1 cellular context compared by ENCODE assay signal in genomic region chr12:119667577-119668314, GRCh38.
TF ChIP-seq lines count a peak whose summit lies in the region.

PRKAB1 (plus strand) TSS chr12:119668133; CDS start chr12:119668245, 112 bp downstream.

TF ChIP-seq in K562, 482 proteins besides CTCF, POLR2A, EP300 and RAD21 (continued from another document):
- TF ChIP-seq HOMEZ (CRISPR knock-in tag; IDR thresholded peaks at IDR 0.05) = no peak
- no peak for TF ChIP-seq RBM17 (IDR thresholded peaks at IDR 0.05; ENCODE audit: borderline replicate concordance, low read depth, low read length)
- peak; percentile 81 for TF ChIP-seq MAX (CRISPR knock-in tag; IDR thresholded peaks at IDR 0.05)
- TF ChIP-seq PTRF (tag; IDR thresholded peaks at IDR 0.05) = no peak
- TF ChIP-seq TFAP4 (CRISPR knock-in tag; IDR thresholded peaks at IDR 0.05; ENCODE audit: borderline replicate concordance) = peak; percentile 87
- TF ChIP-seq COPS2 (conservative IDR thresholded peaks at IDR 0.05) = no peak
- no peak for TF ChIP-seq PPARD (CRISPR knock-in tag; IDR thresholded peaks at IDR 0.05)
- TF ChIP-seq CEBPB (tag; IDR thresholded peaks at IDR 0.05) = peak; percentile 91
- TF ChIP-seq MBD1 (CRISPR knock-in tag; IDR thresholded peaks at IDR 0.05) = no peak
- TF ChIP-seq TFAM (CRISPR knock-in tag; conservative IDR thresholded peaks at IDR 0.05) = no peak
- TF ChIP-seq KLF16 (IDR thresholded peaks at IDR 0.05) = no peak; the same call in 1 of the 2 replicates
- peak; percentile 77; the same call in 1 of the 2 replicates for TF ChIP-seq MBD2 (IDR thresholded peaks at IDR 0.05; ENCODE audit: borderline replicate concordance, low read depth)
- TF ChIP-seq SETDB1 (IDR thresholded peaks at IDR 0.05; ENCODE audit: low read length) = no peak
- TF ChIP-seq ESRRA (IDR thresholded peaks at IDR 0.05; ENCODE audit: borderline replicate concordance, low read depth) = peak; percentile 80; the same call in 1 of the 2 replicates
- no peak for TF ChIP-seq E4F1 (CRISPR knock-in tag; IDR thresholded peaks at IDR 0.05; ENCODE audit: borderline replicate concordance)
- TF ChIP-seq NCOR1 (IDR thresholded peaks at IDR 0.05) = peak; percentile 54
- peak; percentile 66 for TF ChIP-seq PML (IDR thresholded peaks at IDR 0.05; ENCODE audit: low read length)
- TF ChIP-seq DDX20 (tag; IDR thresholded peaks at IDR 0.05; ENCODE audit: low read depth) = no peak
- TF ChIP-seq IRF1 (CRISPR knock-in tag; IDR thresholded peaks at IDR 0.05; ENCODE audit: borderline replicate concordance) = no peak
- no peak for TF ChIP-seq MXD1 (CRISPR knock-in tag; IDR thresholded peaks at IDR 0.05; ENCODE audit: borderline replicate concordance, poor library complexity, severe bottlenecking)
- peak in 1 of 2 experiments; percentile 48; a peak in 2 of 4 replicates for TF ChIP-seq FOXK2 (conservative IDR thresholded peaks at IDR 0.05 in 1 of 2, IDR thresholded peaks at IDR 0.05 in 1 of 2; ENCODE audit: low read depth in 2 of 2)
- TF ChIP-seq PTBP1 (IDR thresholded peaks at IDR 0.05; ENCODE audit: low read depth, low read length) = no peak
- TF ChIP-seq ZC3H8 (IDR thresholded peaks at IDR 0.05) = no peak
- TF ChIP-seq TEAD1 (CRISPR knock-in tag; IDR thresholded peaks at IDR 0.05) = no peak
- TF ChIP-seq CTBP1 (IDR thresholded peaks at IDR 0.05; ENCODE audit: borderline replicate concordance) = peak; percentile 83
- TF ChIP-seq GABPB1 (CRISPR knock-in tag; IDR thresholded peaks at IDR 0.05) = peak; percentile 99
- peak; percentile 85 for TF ChIP-seq C11orf30 (IDR thresholded peaks at IDR 0.05; ENCODE audit: low read depth)
- TF ChIP-seq ZC3H4 (CRISPR knock-in tag; IDR thresholded peaks at IDR 0.05; ENCODE audit: borderline replicate concordance) = peak; percentile 39; the same call in 1 of the 2 replicates
- peak; percentile 85 for TF ChIP-seq SP1 (CRISPR knock-in tag; IDR thresholded peaks at IDR 0.05)
- no peak for TF ChIP-seq CCAR2 (IDR thresholded peaks at IDR 0.05; ENCODE audit: low read depth, low read length)
- peak; percentile 63; the same call in 1 of the 2 replicates for TF ChIP-seq SPI1 (IDR thresholded peaks at IDR 0.05; ENCODE audit: borderline replicate concordance, low read depth, low read length)
- peak; percentile 78; the same call in 1 of the 2 replicates for TF ChIP-seq ELF2 (CRISPR knock-in tag; IDR thresholded peaks at IDR 0.05)
- TF ChIP-seq ZBTB2 (IDR thresholded peaks at IDR 0.05) = peak; percentile 73
- TF ChIP-seq CBX1 (IDR thresholded peaks at IDR 0.05; ENCODE audit: low read depth) = peak; percentile 73; the same call in 1 of the 2 replicates
- no peak for TF ChIP-seq KLF6 (CRISPR knock-in tag; IDR thresholded peaks at IDR 0.05; ENCODE audit: borderline replicate concordance)
- no peak; the same call in 1 of the 2 replicates for TF ChIP-seq ZNF511 (CRISPR knock-in tag; IDR thresholded peaks at IDR 0.05)
- TF ChIP-seq CREM (IDR thresholded peaks at IDR 0.05; ENCODE audit: low read depth) = peak; percentile 84
- TF ChIP-seq NR2C1 (IDR thresholded peaks at IDR 0.05) = peak; percentile 83
- TF ChIP-seq NR2C1 (tag; IDR thresholded peaks at IDR 0.05) = peak; percentile 88
- 0 out of 2 replicates have a peak, but pooled peaks have one; percentile 11 for TF ChIP-seq BHLHE40 (IDR thresholded peaks at IDR 0.05; ENCODE audit: low read length)
- TF ChIP-seq CEBPG (CRISPR knock-in tag; IDR thresholded peaks at IDR 0.05) = peak; percentile 82; the same call in 1 of the 2 replicates
- no peak for TF ChIP-seq CEBPG (tag; conservative IDR thresholded peaks at IDR 0.05 in 1 of 2, IDR thresholded peaks at IDR 0.05 in 1 of 2)
- TF ChIP-seq POLR3G (IDR thresholded peaks at IDR 0.05; ENCODE audit: extremely low read depth, insufficient read length, insufficient replicate concordance) = no peak
- peak; percentile 36 for TF ChIP-seq CHD1 (IDR thresholded peaks at IDR 0.05; ENCODE audit: low read length)
- no peak for TF ChIP-seq ZNF324 (CRISPR knock-in tag; IDR thresholded peaks at IDR 0.05)
